8 cellular contexts compared by ENCODE assay signal in genomic region chr14:35438910-35439713, GRCh38. TPM values are rescaled to one million over a fixed set of nuclear protein-coding genes. Genes with fewer than 3 reads are reported as not detected.
DNase-seq lines count a peak whose midpoint lies in the region; ATAC-seq and TF ChIP-seq lines count a peak whose summit lies in the region.

No MANE protein-coding gene starts in this region.

- no peak overlapping the region for H3K4me3 ChIP-seq in heart right ventricle
- no peak overlapping the region for H3K4me3 ChIP-seq in NB4 (ENCODE audit: low read depth, low read length)

- no peaks in the 10 kb centered on the region for H3K4me1 ChIP-seq in heart right ventricle

- H3K27me3 ChIP-seq in heart right ventricle, result no peaks in the 10 kb centered on the region

- no peaks in the 10 kb centered on the region for H3K27me3 Mint-ChIP-seq in type B pancreatic cell

- TF ChIP-seq CTCF in heart right ventricle (IDR thresholded peaks at IDR 0.05), result peak in 7 of 9 donors; percentile 22 to 50 (median 34)
- peak; percentile 52 for TF ChIP-seq CTCF in NB4 (IDR thresholded peaks at IDR 0.05; ENCODE audit: low read depth, low read length)
- peak; percentile 74 for TF ChIP-seq CTCF in type B pancreatic cell (conservative IDR thresholded peaks at IDR 0.05)

- WGBS in heart right ventricle, 2 donors, result 58 to 63% methylated on average over 8 of the region's 8 CpGs

- TF ChIP-seq POLR2A in NB4 (IDR thresholded peaks at IDR 0.05; ENCODE audit: extremely low read depth, insufficient read length), result no peak

- intact Hi-C loops in heart right ventricle (cut with DNase I) (no loop called here), left ventricle myocardium superior (cut with micrococcal nuclease) (no loop called here)

- ATAC-seq in heart right ventricle (no peak), left ventricle myocardium superior (no peak), GM21515 (IDR thresholded peaks at IDR 0.05; ENCODE audit: unreplicated experiment) (no peak), GM18498 (IDR thresholded peaks at IDR 0.05; ENCODE audit: unreplicated experiment) (no peak)

- H3K36me3 Mint-ChIP-seq in type B pancreatic cell, result no peaks in the 10 kb centered on the region

- no peaks in the 10 kb centered on the region for H3K4me1 Mint-ChIP-seq in type B pancreatic cell (ENCODE audit: unreplicated experiment)

- no peaks in the 10 kb centered on the region for H3K36me3 ChIP-seq in heart right ventricle

- no peak overlapping the region for H3K27ac Mint-ChIP-seq in type B pancreatic cell

- no peak for DNase-seq in heart right ventricle
- no peak for DNase-seq in left ventricle myocardium superior
- DNase-seq in NB4 (ENCODE audit: low read depth), result peak; percentile 52
- DNase-seq in cerebellar cortex (ENCODE audit: low spot score), result peak; percentile 5
- no peak for DNase-seq in type B pancreatic cell (ENCODE audit: extremely low spot score, unreplicated experiment)
- DNase-seq in stimulated activated CD4-positive, alpha-beta T cell treated with anti-CD3 and anti-CD28 coated beads, Interleukin-4, amount 100 ng/mL, for 1 hour, result no peak

- H3K27ac ChIP-seq in heart right ventricle, result no peak overlapping the region

- H3K4me3 Mint-ChIP-seq in type B pancreatic cell, result no peak overlapping the region

- H3K9me3 Mint-ChIP-seq in type B pancreatic cell, result no peaks in the 10 kb centered on the region

- peaks cover 0 to 13% (median 0%) of the 10 kb centered on the region in 11 donors for H3K9me3 ChIP-seq in heart right ventricle

RNA-seq across cellular contexts. Expression of gene NFKBIA, which starts 34.6 kb away (rescaled TPM):
- total RNA-seq in heart right ventricle (10 to 100 TPM; 41.0 to 98.5 (median 58.7) TPM), left ventricle myocardium superior (96.4 TPM), type B pancreatic cell (ENCODE audit: low replicate concordance) (63.4 and 132 TPM in 2 replicates)
- 10 to 100 TPM; 73.7 to 88.4 TPM for polyA plus RNA-seq in heart right ventricle

Comparison
In these comparisons a context has a peak if more than half of its experiments do, and no peak if none do; other contexts are left out.
1. DNase-seq: peak in NB4 (single experiment) and cerebellar cortex (single experiment); none in heart right ventricle (0 of 2), left ventricle myocardium superior (single experiment), type B pancreatic cell (single experiment) and stimulated activated CD4-positive, alpha-beta T cell treated with anti-CD3 and anti-CD28 coated beads, Interleukin-4, amount 100 ng/mL, for 1 hour (single experiment).
2. Peak in every context shown above with its lines, with median percentiles within 50 percentile points of each other: CTCF ChIP-seq.